Comparison of ENCODE assay signal across 8 cellular contexts in the genomic region with DNA sequence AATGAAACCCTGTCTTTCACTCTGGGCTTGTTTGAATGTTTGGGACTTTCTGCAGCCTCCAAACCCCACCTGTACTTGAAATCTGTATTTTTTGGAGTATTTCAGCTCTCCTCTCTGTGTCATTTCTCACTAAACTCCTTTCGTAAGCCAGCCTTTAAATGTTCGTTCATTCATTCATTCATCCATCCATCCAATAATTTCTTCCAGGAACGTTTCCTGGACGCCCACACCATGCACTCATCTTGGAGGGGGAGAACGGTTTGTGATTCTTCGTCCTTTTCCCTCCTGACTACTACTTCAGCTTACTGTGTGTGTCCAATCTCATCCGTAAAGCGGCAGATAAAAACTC. TPM values are rescaled to one million over a fixed set of nuclear protein-coding genes. Genes with fewer than 3 reads are reported as not detected.
DNase-seq lines count a peak whose midpoint lies in the region; ATAC-seq lines count a peak whose summit lies in the region.

No MANE protein-coding gene starts in this region.

- peaks cover 28% of the 10 kb centered on the region for H3K4me1 Mint-ChIP-seq in stimulated activated naive CD8-positive, alpha-beta T cell treated with anti-CD3 and anti-CD28 coated beads, Interleukin-15, Interleukin-2, amounts not matched to agents 100 ng/mL and 50 ng/mL, for 24 hours (ENCODE audit: low read depth)
- peaks cover 31% of the 10 kb centered on the region for H3K4me1 Mint-ChIP-seq in activated naive CD8-positive, alpha-beta T cell treated with anti-CD3 and anti-CD28 coated beads, Interleukin-2, amount 50 U/mL, for 24 hours

- no peak overlapping the region for H2AFZ ChIP-seq in mesenchymal stem cell (ENCODE audit: low read depth, low read length)

- no peak for ATAC-seq in stimulated activated naive CD8-positive, alpha-beta T cell treated with anti-CD3 and anti-CD28 coated beads, Interleukin-15, Interleukin-2, amounts not matched to agents 100 U/mL and 50 U/mL, for 24 hours
- no peak for ATAC-seq in activated naive CD8-positive, alpha-beta T cell treated with anti-CD3 and anti-CD28 coated beads, Interleukin-2, amount 50 U/mL, for 24 hours
- no peak for ATAC-seq in GM21723 (IDR thresholded peaks at IDR 0.05; ENCODE audit: unreplicated experiment)

- H3K9me3 Mint-ChIP-seq in stimulated activated naive CD8-positive, alpha-beta T cell treated with anti-CD3 and anti-CD28 coated beads, Interleukin-15, Interleukin-2, amounts not matched to agents 100 ng/mL and 50 ng/mL, for 24 hours = no peaks in the 10 kb centered on the region
- no peaks in the 10 kb centered on the region for H3K9me3 Mint-ChIP-seq in activated naive CD8-positive, alpha-beta T cell treated with anti-CD3 and anti-CD28 coated beads, Interleukin-2, amount 50 U/mL, for 24 hours

- no peak overlapping the region for H2BK12ac ChIP-seq in mesenchymal stem cell (ENCODE audit: low read length in 2 of 2)

- peak overlapping the region; percentile 86 for H3K4me2 ChIP-seq in mesenchymal stem cell (ENCODE audit: low read length, poor library complexity, severe bottlenecking)

- peak overlapping the region in 1 of 2 experiments; percentile 85 for H3K4me3 ChIP-seq in mesenchymal stem cell (ENCODE audit: insufficient read depth in 1 of 2, low read depth in 1 of 2, low read length in 2 of 2)

- no peak for DNase-seq in stimulated activated naive CD8-positive, alpha-beta T cell treated with anti-CD3 and anti-CD28 coated beads, Interleukin-15, Interleukin-2, amounts not matched to agents 100 U/mL and 50 U/mL, for 24 hours
- no peak for DNase-seq in activated naive CD8-positive, alpha-beta T cell treated with anti-CD3 and anti-CD28 coated beads, Interleukin-2, amount 50 U/mL, for 24 hours
- DNase-seq in mesenchymal stem cell = no peak
- no peak for DNase-seq in superior temporal gyrus (ENCODE audit: extremely low spot score)
- no peak for DNase-seq in substantia nigra (lab: John Stamatoyannopoulos, UW)
- no peak for DNase-seq in NAMALWA (ENCODE audit: low spot score)

- H3K27ac ChIP-seq in mesenchymal stem cell (ENCODE audit: low read length, poor library complexity, severe bottlenecking) = no peak overlapping the region
- no peak overlapping the region for H3K27ac ChIP-seq in substantia nigra (ENCODE audit: low read depth, low read length, poor library complexity, severe bottlenecking)

- no peak overlapping the region for H2BK15ac ChIP-seq in mesenchymal stem cell (ENCODE audit: low read depth, poor library complexity, severe bottlenecking)

- no peak overlapping the region for H3K18ac ChIP-seq in mesenchymal stem cell (ENCODE audit: low read depth in 1 of 2, low read length in 2 of 2)

- no peaks in the 10 kb centered on the region for H3K36me3 ChIP-seq in mesenchymal stem cell (ENCODE audit: control insufficient read depth in 1 of 2, insufficient read depth in 2 of 2, low read depth in 1 of 2, low read length in 2 of 2)

- no peak overlapping the region for H4K91ac ChIP-seq in mesenchymal stem cell (ENCODE audit: low read length)

- peak overlapping the region; percentile 45 for H3K27ac Mint-ChIP-seq in stimulated activated naive CD8-positive, alpha-beta T cell treated with anti-CD3 and anti-CD28 coated beads, Interleukin-15, Interleukin-2, amounts not matched to agents 100 ng/mL and 50 ng/mL, for 24 hours
- peak overlapping the region; percentile 26 for H3K27ac Mint-ChIP-seq in activated naive CD8-positive, alpha-beta T cell treated with anti-CD3 and anti-CD28 coated beads, Interleukin-2, amount 50 U/mL, for 24 hours

- H3K23ac ChIP-seq in mesenchymal stem cell (ENCODE audit: low read length in 2 of 2) = no peak overlapping the region

- H2BK120ac ChIP-seq in mesenchymal stem cell (ENCODE audit: low read depth, low read length) = no peak overlapping the region

- H3K79me1 ChIP-seq in mesenchymal stem cell (replicated peaks; ENCODE audit: low read length, poor library complexity, severe bottlenecking) = peaks cover 24% of the 10 kb centered on the region

- H3K9ac ChIP-seq in mesenchymal stem cell (ENCODE audit: low read length) = peak overlapping the region; percentile 78

- H3K27me3 ChIP-seq in mesenchymal stem cell (ENCODE audit: control insufficient read depth in 1 of 2, insufficient read depth in 1 of 2, low read length in 2 of 2) = peaks cover 0 to 17% of the 10 kb centered on the region in 2 experiments

- H4K8ac ChIP-seq in mesenchymal stem cell (ENCODE audit: low read length) = no peak overlapping the region

- no peak overlapping the region for H3K4ac ChIP-seq in mesenchymal stem cell (ENCODE audit: low read depth in 1 of 2, low read length in 2 of 2)

- 66% methylated on average over 6 of the region's 8 CpGs for WGBS in mesenchymal stem cell

- no peak overlapping the region for H2AK5ac ChIP-seq in mesenchymal stem cell (ENCODE audit: low read length, severe bottlenecking)

- H3K4me3 Mint-ChIP-seq in stimulated activated naive CD8-positive, alpha-beta T cell treated with anti-CD3 and anti-CD28 coated beads, Interleukin-15, Interleukin-2, amounts not matched to agents 100 ng/mL and 50 ng/mL, for 24 hours = peak overlapping the region; percentile 87
- H3K4me3 Mint-ChIP-seq in activated naive CD8-positive, alpha-beta T cell treated with anti-CD3 and anti-CD28 coated beads, Interleukin-2, amount 50 U/mL, for 24 hours = peak overlapping the region; percentile 85

- no peak overlapping the region for H2BK5ac ChIP-seq in mesenchymal stem cell (ENCODE audit: low read depth, low read length, poor library complexity, severe bottlenecking)

- no peak overlapping the region for H3K14ac ChIP-seq in mesenchymal stem cell (ENCODE audit: low read length in 2 of 2)

- peaks cover 12% of the 10 kb centered on the region for H3K4me1 ChIP-seq in mesenchymal stem cell (ENCODE audit: control insufficient read depth, insufficient read depth, low read depth, low read length)

- no peaks in the 10 kb centered on the region for H3K9me3 ChIP-seq in mesenchymal stem cell (ENCODE audit: control insufficient read depth, low read length)

- H3K27me3 Mint-ChIP-seq in stimulated activated naive CD8-positive, alpha-beta T cell treated with anti-CD3 and anti-CD28 coated beads, Interleukin-15, Interleukin-2, amounts not matched to agents 100 ng/mL and 50 ng/mL, for 24 hours = no peaks in the 10 kb centered on the region
- H3K27me3 Mint-ChIP-seq in activated naive CD8-positive, alpha-beta T cell treated with anti-CD3 and anti-CD28 coated beads, Interleukin-2, amount 50 U/mL, for 24 hours = peaks cover 4% of the 10 kb centered on the region

- no peaks in the 10 kb centered on the region for H3K36me3 Mint-ChIP-seq in stimulated activated naive CD8-positive, alpha-beta T cell treated with anti-CD3 and anti-CD28 coated beads, Interleukin-15, Interleukin-2, amounts not matched to agents 100 ng/mL and 50 ng/mL, for 24 hours (ENCODE audit: low read depth)
- H3K36me3 Mint-ChIP-seq in activated naive CD8-positive, alpha-beta T cell treated with anti-CD3 and anti-CD28 coated beads, Interleukin-2, amount 50 U/mL, for 24 hours (ENCODE audit: low read depth) = no peaks in the 10 kb centered on the region

RNA-seq across cellular contexts. Expression of gene KLHL25, which starts 0.6 kb away (rescaled TPM):
- 1.3 TPM for polyA plus RNA-seq in mesenchymal stem cell (2013, experiment 1 of 2)
- 1.3 TPM for polyA plus RNA-seq in mesenchymal stem cell (2013, experiment 2 of 2)
